Comparison of ENCODE assay signal across 11 cellular contexts in the genomic region with DNA sequence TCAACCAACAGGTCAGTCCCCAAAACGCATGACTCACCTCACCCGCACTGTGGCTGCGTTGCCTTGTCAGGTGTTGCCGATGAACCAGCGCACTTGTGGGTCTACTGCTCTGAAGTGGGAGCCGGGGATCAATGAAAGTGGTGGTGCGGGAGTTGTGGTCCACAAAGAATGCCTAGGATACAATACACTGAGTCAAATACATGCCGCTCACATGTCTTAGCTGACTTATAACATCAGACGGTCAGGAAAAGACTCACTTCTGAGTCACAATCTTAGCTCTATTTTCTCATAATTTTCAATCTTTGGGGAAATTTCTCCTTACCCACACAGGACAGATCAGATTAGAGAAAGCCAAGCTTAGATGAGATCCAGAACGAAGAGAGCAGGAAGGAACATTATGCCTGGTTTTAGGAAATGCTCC.
DNase-seq lines count a peak whose midpoint lies in the region; ATAC-seq and FAIRE-seq lines count a peak whose summit lies in the region.
"Had no signal": no experiment of that assay in that cellular context is flagged by ENCODE, and none has a peak within 500 bp of the region (broad histone marks: within the 10 kb centered on the region; RNA-seq: fewer than 3 reads in every experiment).

No MANE protein-coding gene starts in this region.

- no peaks in the 10 kb centered on the region for H3K9me3 Mint-ChIP-seq in activated naive CD8-positive, alpha-beta T cell (ENCODE audit: low read depth)
- peaks cover 7% of the 10 kb centered on the region for H3K9me3 Mint-ChIP-seq in activated naive CD8-positive, alpha-beta T cell treated with anti-CD3 and anti-CD28 coated beads for 36 hours

- H3K4me1 Mint-ChIP-seq in activated naive CD8-positive, alpha-beta T cell (ENCODE audit: low read depth): peaks cover 49% of the 10 kb centered on the region
- peaks cover 48% of the 10 kb centered on the region for H3K4me1 Mint-ChIP-seq in activated naive CD8-positive, alpha-beta T cell treated with anti-CD3 and anti-CD28 coated beads for 36 hours

- no peaks in the 10 kb centered on the region for H3K27me3 Mint-ChIP-seq in activated naive CD8-positive, alpha-beta T cell
- H3K27me3 Mint-ChIP-seq in activated naive CD8-positive, alpha-beta T cell treated with anti-CD3 and anti-CD28 coated beads for 36 hours: no peaks in the 10 kb centered on the region

- DNase-seq in activated naive CD8-positive, alpha-beta T cell treated with anti-CD3 and anti-CD28 coated beads for 36 hours: no peak
- peak; percentile 61 for DNase-seq in activated T-helper 9 cell treated with anti-CD3 and anti-CD28 coated beads, Interleukin-2, amount 50 U/mL, for 16 hours (ENCODE audit: low read depth)
- DNase-seq in glomerular visceral epithelial cell (ENCODE audit: extremely low spot score) (peak; percentile 63), urothelium cell line (ENCODE audit: low spot score) (peak; percentile 51), NOMO-1 (lab: John Stamatoyannopoulos, UW; ENCODE audit: unreplicated experiment in 2 of 2) (no peak), NCI-H748 (lab: John Stamatoyannopoulos, UW; ENCODE audit: unreplicated experiment) (no peak)
- DNase-seq: mesendoderm, RPMI8226, sigmoid colon had no signal

- H3K27ac Mint-ChIP-seq in activated naive CD8-positive, alpha-beta T cell: peak overlapping the region; percentile 23
- H3K27ac Mint-ChIP-seq in activated naive CD8-positive, alpha-beta T cell treated with anti-CD3 and anti-CD28 coated beads for 36 hours: no peak overlapping the region

- peak overlapping the region; percentile 1 for H3K4me3 Mint-ChIP-seq in activated naive CD8-positive, alpha-beta T cell
- H3K4me3 Mint-ChIP-seq in activated naive CD8-positive, alpha-beta T cell treated with anti-CD3 and anti-CD28 coated beads for 36 hours: no peak overlapping the region

- FAIRE-seq in urothelium cell line (lab: Jason Lieb, UNC): no peak

- no peak for ATAC-seq in HG02885 (IDR thresholded peaks at IDR 0.05; ENCODE audit: poor library complexity, unreplicated experiment)

- H3K36me3 Mint-ChIP-seq in activated naive CD8-positive, alpha-beta T cell: no peaks in the 10 kb centered on the region
- H3K36me3 Mint-ChIP-seq in activated naive CD8-positive, alpha-beta T cell treated with anti-CD3 and anti-CD28 coated beads for 36 hours: peaks cover 9% of the 10 kb centered on the region

Comparison
In these comparisons a context has a peak if more than half of its experiments do, and no peak if none do; other contexts are left out.
1. DNase-seq: peak in activated T-helper 9 cell treated with anti-CD3 and anti-CD28 coated beads, Interleukin-2, amount 50 U/mL, for 16 hours (single experiment), glomerular visceral epithelial cell (single experiment) and urothelium cell line (single experiment); none in activated naive CD8-positive, alpha-beta T cell treated with anti-CD3 and anti-CD28 coated beads for 36 hours (single experiment), NOMO-1 (0 of 2) and NCI-H748 (single experiment).